ENCODE assay signal across 15 cellular contexts in genomic region chr7:102417105-102417504, GRCh38. TPM values are rescaled to one million over a fixed set of nuclear protein-coding genes. Genes with fewer than 3 reads are reported as not detected.
DNase-seq lines count a peak whose midpoint lies in the region; ATAC-seq lines count a peak whose summit lies in the region.
"Had no signal": no experiment of that assay in that cellular context is flagged by ENCODE, and none has a peak within 500 bp of the region (broad histone marks: within the 10 kb centered on the region; RNA-seq: fewer than 3 reads in every experiment).

No MANE protein-coding gene starts in this region.

- peak overlapping the region; percentile 94 for H3K27ac Mint-ChIP-seq in activated T-cell treated with anti-CD3 and anti-CD28 coated beads, Interleukin-2, amount 50 U/mL, for 72 hours
- peak overlapping the region; percentile 97 for H3K27ac Mint-ChIP-seq in T-helper 17 cell
- H3K27ac Mint-ChIP-seq in stimulated activated effector memory CD8-positive, alpha-beta T cell treated with anti-CD3 and anti-CD28 coated beads, Interleukin-12 subunit alpha, Interleukin-12 subunit beta, amount 100 ng/mL, for 72 hours: peak overlapping the region; percentile 94

- no peak for DNase-seq in activated T-cell treated with anti-CD3 and anti-CD28 coated beads, Interleukin-2, amount 50 U/mL, for 72 hours
- DNase-seq in activated T-cell treated with anti-CD3 and anti-CD28 coated beads for 4 hours (no peak), T-helper 17 cell (no peak), AG08396 (ENCODE audit: low spot score) (no peak), SKM-1 (lab: John Stamatoyannopoulos, UW; ENCODE audit: unreplicated experiment) (no peak), NCI-H2081 (lab: John Stamatoyannopoulos, UW) (no peak)
- peak; percentile 45 for DNase-seq in central memory CD4-positive, alpha-beta T cell
- DNase-seq in stimulated activated effector memory CD8-positive, alpha-beta T cell treated with anti-CD3 and anti-CD28 coated beads, Interleukin-12 subunit alpha, Interleukin-12 subunit beta, amount 100 ng/mL, for 72 hours (ENCODE audit: low spot score in 2 of 2): no peak
- DNase-seq: aorta, EL, hippocampal formation, NCI-H1417, NCI-H226, uterus, WERI-Rb-1 had no signal

- H3K4me3 Mint-ChIP-seq in activated T-cell treated with anti-CD3 and anti-CD28 coated beads, Interleukin-2, amount 50 U/mL, for 72 hours: peak overlapping the region; percentile 48 to 82
- H3K4me3 Mint-ChIP-seq in T-helper 17 cell: peak overlapping the region; percentile 87
- H3K4me3 Mint-ChIP-seq in stimulated activated effector memory CD8-positive, alpha-beta T cell treated with anti-CD3 and anti-CD28 coated beads, Interleukin-12 subunit alpha, Interleukin-12 subunit beta, amount 100 ng/mL, for 72 hours: peak overlapping the region; percentile 69

- peaks cover 5 to 13% of the 10 kb centered on the region in 2 donors for H3K36me3 Mint-ChIP-seq in activated T-cell treated with anti-CD3 and anti-CD28 coated beads, Interleukin-2, amount 50 U/mL, for 72 hours (ENCODE audit: insufficient read depth in 2 of 2)
- peaks cover 5% of the 10 kb centered on the region for H3K36me3 Mint-ChIP-seq in T-helper 17 cell (ENCODE audit: low read depth)
- H3K36me3 Mint-ChIP-seq in stimulated activated effector memory CD8-positive, alpha-beta T cell treated with anti-CD3 and anti-CD28 coated beads, Interleukin-12 subunit alpha, Interleukin-12 subunit beta, amount 100 ng/mL, for 72 hours: peaks cover 92% of the 10 kb centered on the region

- peak; percentile 16 to 27 for ATAC-seq in activated T-cell treated with anti-CD3 and anti-CD28 coated beads, Interleukin-2, amount 50 U/mL, for 72 hours (replicated peaks in 1 of 2)
- peak; percentile 77 for ATAC-seq in T-helper 17 cell
- ATAC-seq in stimulated activated effector memory CD8-positive, alpha-beta T cell treated with anti-CD3 and anti-CD28 coated beads, Interleukin-12 subunit alpha, Interleukin-12 subunit beta, amount 100 ng/mL, for 72 hours: peak; percentile 48

- no peaks in the 10 kb centered on the region for H3K9me3 ChIP-seq in T-helper 17 cell (ENCODE audit: control insufficient read depth, low read length, poor library complexity, severe bottlenecking)
- H3K9me3 ChIP-seq: uterus had no signal

- H3K27me3 Mint-ChIP-seq in activated T-cell treated with anti-CD3 and anti-CD28 coated beads, Interleukin-2, amount 50 U/mL, for 72 hours (ENCODE audit: low read depth): no peaks in the 10 kb centered on the region
- H3K27me3 Mint-ChIP-seq in T-helper 17 cell: no peaks in the 10 kb centered on the region

- peaks cover 58% of the 10 kb centered on the region for H3K4me1 Mint-ChIP-seq in activated T-cell treated with anti-CD3 and anti-CD28 coated beads, Interleukin-2, amount 50 U/mL, for 72 hours (ENCODE audit: low read depth)
- H3K4me1 Mint-ChIP-seq in T-helper 17 cell: peaks cover 43% of the 10 kb centered on the region
- H3K4me1 Mint-ChIP-seq in stimulated activated effector memory CD8-positive, alpha-beta T cell treated with anti-CD3 and anti-CD28 coated beads, Interleukin-12 subunit alpha, Interleukin-12 subunit beta, amount 100 ng/mL, for 72 hours: peaks cover 50% of the 10 kb centered on the region

- H3K9me3 Mint-ChIP-seq in activated T-cell treated with anti-CD3 and anti-CD28 coated beads, Interleukin-2, amount 50 U/mL, for 72 hours: no peaks in the 10 kb centered on the region
- H3K9me3 Mint-ChIP-seq in stimulated activated effector memory CD8-positive, alpha-beta T cell treated with anti-CD3 and anti-CD28 coated beads, Interleukin-12 subunit alpha, Interleukin-12 subunit beta, amount 100 ng/mL, for 72 hours: no peaks in the 10 kb centered on the region

RNA-seq across cellular contexts. Expression of gene ORAI2, which starts 16.3 kb away (rescaled TPM):
- total RNA-seq in activated T-cell treated with anti-CD3 and anti-CD28 coated beads, Interleukin-2, amount 50 U/mL, for 72 hours: 10 to 100 TPM; 37.8 to 42.2 TPM
- total RNA-seq in T-helper 17 cell: 10 to 100 TPM; 33.9 to 50.5 TPM

RNA-seq across cellular contexts. Expression of gene PRKRIP1, which starts 20.9 kb away (rescaled TPM):
- total RNA-seq in activated T-cell treated with anti-CD3 and anti-CD28 coated beads, Interleukin-2, amount 50 U/mL, for 72 hours: 10 to 100 TPM; 30.6 to 35.7 TPM
- total RNA-seq in T-helper 17 cell: 10 to 100 TPM; 38.0 to 44.0 TPM

RNA-seq across cellular contexts. Expression of gene ALKBH4, which starts 47.6 kb away (rescaled TPM):
- 10 to 100 TPM in 1 of 2 donors, 1 to 10 TPM in 1; 9.1 to 11.8 TPM for total RNA-seq in activated T-cell treated with anti-CD3 and anti-CD28 coated beads, Interleukin-2, amount 50 U/mL, for 72 hours
- total RNA-seq in T-helper 17 cell: 1 to 10 TPM; 4.4 to 5.5 TPM

RNA-seq across cellular contexts. Expression of gene LRWD1, which starts 47.7 kb away (rescaled TPM):
- 10 to 100 TPM; 13.1 to 13.6 TPM for total RNA-seq in activated T-cell treated with anti-CD3 and anti-CD28 coated beads, Interleukin-2, amount 50 U/mL, for 72 hours
- 10 to 100 TPM; 13.5 to 15.2 TPM for total RNA-seq in T-helper 17 cell

Comparison
In these comparisons a context has a peak if more than half of its experiments do, and no peak if none do; other contexts are left out.
1. ATAC-seq: peak in every context shown above with its lines; median percentile 77 in T-helper 17 cell; 48 in stimulated activated effector memory CD8-positive, alpha-beta T cell treated with anti-CD3 and anti-CD28 coated beads, Interleukin-12 subunit alpha, Interleukin-12 subunit beta, amount 100 ng/mL, for 72 hours; 22 in activated T-cell treated with anti-CD3 and anti-CD28 coated beads, Interleukin-2, amount 50 U/mL, for 72 hours.